ENCODE assay signal across 23 cellular contexts in genomic region chr5:151780348-151780747, GRCh38. TPM values are rescaled to one million over a fixed set of nuclear protein-coding genes. Genes with fewer than 3 reads are reported as not detected.
DNase-seq lines count a peak whose midpoint lies in the region; ATAC-seq, FAIRE-seq and TF ChIP-seq lines count a peak whose summit lies in the region.
"Had no signal": no experiment of that assay in that cellular context is flagged by ENCODE, and none has a peak within 500 bp of the region (broad histone marks: within the 10 kb centered on the region; RNA-seq: fewer than 3 reads in every experiment).

No MANE protein-coding gene starts in this region.

- no peaks in the 10 kb centered on the region for H3K9me3 ChIP-seq in CD4-positive, alpha-beta memory T cell (ENCODE audit: control insufficient read depth in 1 of 2, low read length in 2 of 2)
- no peaks in the 10 kb centered on the region for H3K9me3 ChIP-seq in astrocyte (ENCODE audit: insufficient read depth, low read depth, low read length)
- H3K9me3 ChIP-seq: SK-N-SH had no signal

- peaks cover 60 to 95% (median 78%) of the 10 kb centered on the region in 4 donors for H3K4me1 Mint-ChIP-seq in CD4-positive, alpha-beta memory T cell
- H3K4me1 Mint-ChIP-seq in GM23338 = peaks cover 71% of the 10 kb centered on the region
- H3K4me1 Mint-ChIP-seq in astrocyte (ENCODE audit: low read depth, unreplicated experiment) = peaks cover 39% of the 10 kb centered on the region
- H3K4me1 Mint-ChIP-seq in neural crest cell = peaks cover 56% of the 10 kb centered on the region

- no peak overlapping the region for H3K4me3 ChIP-seq in CD4-positive, alpha-beta memory T cell (ENCODE audit: low read length in 2 of 2)
- H3K4me3 ChIP-seq in GM23338 (no peak overlapping the region), astrocyte (ENCODE audit: insufficient read depth, low read depth, low read length) (no peak overlapping the region)
- H3K4me3 ChIP-seq: smooth muscle cell had no signal

- H3K27me3 Mint-ChIP-seq in CD4-positive, alpha-beta memory T cell = no peaks in the 10 kb centered on the region
- H3K27me3 Mint-ChIP-seq in GM23338 (ENCODE audit: insufficient read depth, low read depth, poor library complexity) = peaks cover 7% of the 10 kb centered on the region
- no peaks in the 10 kb centered on the region for H3K27me3 Mint-ChIP-seq in astrocyte (ENCODE audit: low read depth, unreplicated experiment)
- no peaks in the 10 kb centered on the region for H3K27me3 Mint-ChIP-seq in neural crest cell (ENCODE audit: low read depth)
- H3K27me3 Mint-ChIP-seq: activated CD4-positive, alpha-beta memory T cell treated with anti-CD3 and anti-CD28 coated beads, Interleukin-2, amount 10 ng/mL, durations not matched to agents 7 days and 5 days; activated naive CD8-positive, alpha-beta T cell treated with anti-CD3 and anti-CD28 coated beads, Interleukin-2, amount 50 U/mL, for 24 hours; brain had no signal

- H3K4me1 ChIP-seq in CD4-positive, alpha-beta memory T cell (ENCODE audit: insufficient read depth, low read length) = peaks cover 95% of the 10 kb centered on the region
- peaks cover 68% of the 10 kb centered on the region for H3K4me1 ChIP-seq in GM23338 (ENCODE audit: insufficient read depth)
- H3K4me1 ChIP-seq in astrocyte (ENCODE audit: insufficient read depth, low read length) = no peaks in the 10 kb centered on the region

- H3K36me3 Mint-ChIP-seq in CD4-positive, alpha-beta memory T cell = peaks cover 32 to 34% of the 10 kb centered on the region in 2 donors
- H3K36me3 Mint-ChIP-seq in GM23338 (ENCODE audit: low read depth) = peaks cover 32% of the 10 kb centered on the region
- H3K36me3 Mint-ChIP-seq in astrocyte (ENCODE audit: low read depth, unreplicated experiment) = peaks cover 3% of the 10 kb centered on the region
- peaks cover 19% of the 10 kb centered on the region for H3K36me3 Mint-ChIP-seq in neural crest cell (ENCODE audit: low read depth)

- no peak overlapping the region for H2AFZ ChIP-seq in GM23338
- no peak overlapping the region for H2AFZ ChIP-seq in astrocyte (ENCODE audit: low read depth, low read length)

- CTCF ChIA-PET in CD4-positive, alpha-beta memory T cell (lab: Charles Lee; ENCODE audit: partially characterized antibody) = no interaction called here

- H3K27me3 ChIP-seq in CD4-positive, alpha-beta memory T cell (ENCODE audit: insufficient read depth, low read length) = no peaks in the 10 kb centered on the region
- H3K27me3 ChIP-seq in GM23338 (ENCODE audit: insufficient read depth) (no peaks in the 10 kb centered on the region), astrocyte (ENCODE audit: insufficient read depth, low read length) (no peaks in the 10 kb centered on the region)

- H3F3A ChIP-seq in GM23338 (replicated peaks; ENCODE audit: low read depth) = no peaks in the 10 kb centered on the region

- no peaks in the 10 kb centered on the region for H3K9me3 Mint-ChIP-seq in CD4-positive, alpha-beta memory T cell
- H3K9me3 Mint-ChIP-seq in GM23338 = no peaks in the 10 kb centered on the region
- H3K9me3 Mint-ChIP-seq in astrocyte (ENCODE audit: unreplicated experiment) = no peaks in the 10 kb centered on the region
- H3K9me3 Mint-ChIP-seq in neural crest cell = no peaks in the 10 kb centered on the region
- H3K9me3 Mint-ChIP-seq: activated CD4-positive, alpha-beta memory T cell treated with anti-CD3 and anti-CD28 coated beads, Interleukin-2, amount 10 ng/mL, durations not matched to agents 7 days and 5 days; activated naive CD8-positive, alpha-beta T cell treated with anti-CD3 and anti-CD28 coated beads, Interleukin-2, amount 50 U/mL, for 24 hours; activated T-cell treated with anti-CD3 and anti-CD28 coated beads, Interleukin-2, amount 50 U/mL, for 72 hours had no signal

- TF ChIP-seq CTCF in GM23338 (conservative IDR thresholded peaks at IDR 0.05; ENCODE audit: low read depth in 2 of 2) (no peak), astrocyte (IDR thresholded peaks at IDR 0.05; ENCODE audit: insufficient read depth, low read depth, low read length) (no peak), neural crest cell (conservative IDR thresholded peaks at IDR 0.05) (no peak)

- FAIRE-seq in astrocyte (lab: Jason Lieb, UNC) = no peak
- FAIRE-seq: colon, D721Med had no signal

- POLR2A ChIA-PET in CD4-positive, alpha-beta memory T cell (lab: Charles Lee; ENCODE audit: partially characterized antibody) = interaction anchor here (2.8 kb wide), 1 partner anchor 9 kb away, joined by 15 read pairs; the partner anchor contains the start of gene G3BP1

- no peak overlapping the region for H3K9ac ChIP-seq in astrocyte (ENCODE audit: low read length)
- H3K9ac ChIP-seq: SK-N-SH had no signal

- H3K27ac ChIP-seq in CD4-positive, alpha-beta memory T cell (ENCODE audit: low read depth, low read length) = no peak overlapping the region
- H3K27ac ChIP-seq in GM23338 (ENCODE audit: low read depth) (no peak overlapping the region), astrocyte (ENCODE audit: low read depth, low read length) (no peak overlapping the region)

- peaks cover 9% of the 10 kb centered on the region for H3K36me3 ChIP-seq in CD4-positive, alpha-beta memory T cell (ENCODE audit: insufficient read depth, low read length)
- H3K36me3 ChIP-seq in GM23338 (ENCODE audit: insufficient read depth) (no peaks in the 10 kb centered on the region), astrocyte (ENCODE audit: insufficient read depth, low read length) (peaks cover 8% of the 10 kb centered on the region)

- H3K4me2 ChIP-seq in GM23338 (peak overlapping the region; percentile 41), astrocyte (ENCODE audit: low read length) (no peak overlapping the region)
- H3K4me2 ChIP-seq: SK-N-SH, smooth muscle cell had no signal

- H3K9me2 ChIP-seq in GM23338 (ENCODE audit: insufficient read depth) = no peaks in the 10 kb centered on the region
- H3K9me2 ChIP-seq: SK-N-SH had no signal

- intact Hi-C loops in CD4-positive, alpha-beta memory T cell (cut with micrococcal nuclease) = no loop called here

- DNase-seq in CD4-positive, alpha-beta memory T cell = no peak
- DNase-seq in GM23338 (ENCODE audit: low spot score) = peak; percentile 61
- DNase-seq in astrocyte (ENCODE audit: low read depth) = no peak
- no peak for DNase-seq in neural crest cell (ENCODE audit: low read depth, low spot score)
- no peak for DNase-seq in NOMO-1 treated with DMSO at 0.1 percent for 48 hours (lab: John Stamatoyannopoulos, UW; ENCODE audit: unreplicated experiment)
- DNase-seq in ureter (ENCODE audit: low spot score) = no peak
- DNase-seq: activated CD4-positive, alpha-beta memory T cell treated with anti-CD3 and anti-CD28 coated beads, Interleukin-2, amount 10 ng/mL, durations not matched to agents 7 days and 5 days; activated CD4-positive, CD25-positive, alpha-beta regulatory T cell; activated naive CD8-positive, alpha-beta T cell treated with anti-CD3 and anti-CD28 coated beads, Interleukin-2, amount 50 U/mL, for 24 hours; activated T-cell treated with anti-CD3 and anti-CD28 coated beads, Interleukin-2, amount 50 U/mL, for 72 hours; HCEC 1CT; left colon; NCI-H1417 treated with DMSO at 0.1 percent for 48 hours; NCI-H510A; SK-N-SH; stimulated activated CD4-positive, alpha-beta T cell treated with anti-CD3 and anti-CD28 coated beads, Interleukin-4, amount 100 ng/mL, for 1 hour; T-helper 9 cell had no signal

- peak overlapping the region in 7 of 8 donors; percentile 47 to 69 (median 56) for H3K4me3 Mint-ChIP-seq in CD4-positive, alpha-beta memory T cell
- peak overlapping the region; percentile 55; the same call in 2 of the 3 replicates for H3K4me3 Mint-ChIP-seq in GM23338
- H3K4me3 Mint-ChIP-seq in astrocyte (ENCODE audit: unreplicated experiment) = peak overlapping the region; percentile 27
- no peak overlapping the region for H3K4me3 Mint-ChIP-seq in neural crest cell
- H3K4me3 Mint-ChIP-seq: activated CD4-positive, alpha-beta memory T cell treated with anti-CD3 and anti-CD28 coated beads, Interleukin-2, amount 10 ng/mL, durations not matched to agents 7 days and 5 days; activated naive CD8-positive, alpha-beta T cell treated with anti-CD3 and anti-CD28 coated beads, Interleukin-2, amount 50 U/mL, for 24 hours had no signal

- peaks cover 92% of the 10 kb centered on the region for H4K20me1 ChIP-seq in GM23338 (replicated peaks; ENCODE audit: insufficient read depth)
- peaks cover 98% of the 10 kb centered on the region for H4K20me1 ChIP-seq in astrocyte (ENCODE audit: insufficient read depth, low read length)

- peak overlapping the region in 2 of 7 donors; percentile 42 to 59 for H3K27ac Mint-ChIP-seq in CD4-positive, alpha-beta memory T cell
- no peak overlapping the region for H3K27ac Mint-ChIP-seq in GM23338
- H3K27ac Mint-ChIP-seq in astrocyte (ENCODE audit: unreplicated experiment) = no peak overlapping the region
- peak overlapping the region; percentile 67 for H3K27ac Mint-ChIP-seq in neural crest cell (ENCODE audit: unreplicated experiment)
- H3K27ac Mint-ChIP-seq: activated CD4-positive, alpha-beta memory T cell treated with anti-CD3 and anti-CD28 coated beads, Interleukin-2, amount 10 ng/mL, durations not matched to agents 7 days and 5 days had no signal

- H3K79me2 ChIP-seq in GM23338 (replicated peaks; ENCODE audit: insufficient read depth) (peaks cover 100% of the 10 kb centered on the region), astrocyte (ENCODE audit: insufficient read depth, low read length) (peaks cover 100% of the 10 kb centered on the region)

- ATAC-seq in GM23338 (peak; percentile 78), GM21423 (IDR thresholded peaks at IDR 0.05; ENCODE audit: unreplicated experiment) (no peak), GM19395 (IDR thresholded peaks at IDR 0.05; ENCODE audit: unreplicated experiment) (no peak)
- ATAC-seq: activated naive CD8-positive, alpha-beta T cell treated with anti-CD3 and anti-CD28 coated beads, Interleukin-2, amount 50 U/mL, for 24 hours; activated T-cell treated with anti-CD3 and anti-CD28 coated beads, Interleukin-2, amount 50 U/mL, for 72 hours; left colon had no signal

RNA-seq across cellular contexts. Expression of gene G3BP1, which starts 8.6 kb away (rescaled TPM):
- total RNA-seq in CD4-positive, alpha-beta memory T cell = 100 to 1,000 TPM; 189 to 193 TPM
- polyA plus RNA-seq in CD4-positive, alpha-beta memory T cell = 100 to 1,000 TPM; 178 to 188 TPM
- total RNA-seq in GM23338 (2014; rRNA removed; shearing (Covaris generic)) = 323 and 345 TPM in 2 replicates
- 158 and 183 TPM in 2 replicates for polyA plus RNA-seq in GM23338 (2016; fragmentation: Nextera tagmentation; extraction: Ambion mirVana)
- 231 and 246 TPM in 2 replicates for total RNA-seq in astrocyte
- total RNA-seq in neural crest cell = 309 and 317 TPM in 2 replicates
- total RNA-seq in ureter = 209 TPM

RNA-seq across cellular contexts. Expression of gene ATOX1, which starts 21.9 kb away (rescaled TPM):
- total RNA-seq in CD4-positive, alpha-beta memory T cell = 10 to 100 TPM; 28.2 to 31.0 TPM
- 10 to 100 TPM; 42.8 to 64.5 TPM for polyA plus RNA-seq in CD4-positive, alpha-beta memory T cell
- 118 and 123 TPM in 2 replicates for total RNA-seq in GM23338 (2014; rRNA removed; shearing (Covaris generic))
- polyA plus RNA-seq in GM23338 (2016; fragmentation: Nextera tagmentation; extraction: Ambion mirVana) = 120 and 134 TPM in 2 replicates
- total RNA-seq in astrocyte (265 and 274 TPM in 2 replicates), neural crest cell (82.4 and 84.6 TPM in 2 replicates), ureter (88.6 TPM)
